9 cellular contexts compared by ENCODE assay signal in the genomic region with DNA sequence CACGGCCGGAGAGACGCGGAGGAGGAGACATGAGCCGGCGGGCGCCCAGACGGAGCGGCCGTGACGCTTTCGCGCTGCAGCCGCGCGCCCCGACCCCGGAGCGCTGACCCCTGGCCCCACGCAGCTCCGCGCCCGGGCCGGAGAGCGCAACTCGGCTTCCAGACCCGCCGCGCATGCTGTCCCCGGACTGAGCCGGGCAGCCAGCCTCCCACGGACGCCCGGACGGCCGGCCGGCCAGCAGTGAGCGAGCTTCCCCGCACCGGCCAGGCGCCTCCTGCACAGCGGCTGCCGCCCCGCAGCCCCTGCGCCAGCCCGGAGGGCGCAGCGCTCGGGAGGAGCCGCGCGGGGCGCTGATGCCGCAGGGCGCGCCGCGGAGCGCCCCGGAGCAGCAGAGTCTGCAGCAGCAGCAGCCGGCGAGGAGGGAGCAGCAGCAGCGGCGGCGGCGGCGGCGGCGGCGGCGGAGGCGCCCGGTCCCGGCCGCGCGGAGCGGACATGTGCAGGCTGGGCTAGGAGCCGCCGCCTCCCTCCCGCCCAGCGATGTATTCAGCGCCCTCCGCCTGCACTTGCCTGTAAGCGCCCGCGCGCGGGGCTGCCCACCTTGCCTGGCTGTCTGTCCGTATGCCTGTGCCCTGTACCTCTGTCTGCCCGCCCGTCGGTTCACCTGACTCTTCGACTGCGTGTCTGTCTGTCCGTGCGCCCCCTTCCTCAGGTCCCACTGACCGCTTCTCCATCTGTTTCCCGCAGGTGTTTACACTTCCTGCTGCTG. TPM values are rescaled to one million over a fixed set of nuclear protein-coding genes. Genes with fewer than 3 reads are reported as not detected.
DNase-seq lines count a peak whose midpoint lies in the region; ATAC-seq, FAIRE-seq and TF ChIP-seq lines count a peak whose summit lies in the region.
"Had no signal": no experiment of that assay in that cellular context is flagged by ENCODE, and none has a peak within 500 bp of the region (broad histone marks: within the 10 kb centered on the region; RNA-seq: fewer than 3 reads in every experiment).

No MANE protein-coding gene starts in this region.

- H3K27ac ChIP-seq in CD4-positive, CD25-positive, alpha-beta regulatory T cell (ENCODE audit: insufficient read depth, low read length, poor library complexity, severe bottlenecking): no peak overlapping the region

- peaks cover 26% of the 10 kb centered on the region for H3K4me1 ChIP-seq in CD4-positive, CD25-positive, alpha-beta regulatory T cell (ENCODE audit: control insufficient read depth, insufficient read depth, low read length, poor library complexity, severe bottlenecking)

- intact Hi-C loops in Right ventricle myocardium inferior (cut with DNase I): loop anchor here (1.0 to 10.0 kb wide), 5 partner anchors 65 to 645 kb away; no protein-coding TSS in a partner anchor

- peaks cover 0 to 22% (median 2%) of the 10 kb centered on the region in 4 donors for H3K4me1 Mint-ChIP-seq in CD4-positive, CD25-positive, alpha-beta regulatory T cell
- H3K4me1 Mint-ChIP-seq in activated T-cell treated with anti-CD3 and anti-CD28 coated beads, Interleukin-2, amount 50 U/mL, for 4 hours (ENCODE audit: low read depth): peaks cover 12% of the 10 kb centered on the region
- peaks cover 9% of the 10 kb centered on the region for H3K4me1 Mint-ChIP-seq in progenitor cell of endocrine pancreas (ENCODE audit: low read depth)

- peak in 2 of 3 donors; percentile 24 to 45 for DNase-seq in CD4-positive, CD25-positive, alpha-beta regulatory T cell
- peak; percentile 37 for DNase-seq in GM19239 (ENCODE audit: insufficient read length, low spot score)
- no peak for DNase-seq in Jurkat, Clone E6-1 (ENCODE audit: low read depth, low spot score)
- no peak for DNase-seq in activated T-cell treated with anti-CD3 and anti-CD28 coated beads, Interleukin-2, amount 50 U/mL, for 4 hours
- peak; percentile 79 for DNase-seq in Right ventricle myocardium inferior (ENCODE audit: missing footprints)
- no peak for DNase-seq in progenitor cell of endocrine pancreas (ENCODE audit: low spot score, unreplicated experiment)
- no peak for DNase-seq in HK-2 (ENCODE audit: unreplicated experiment)
- no peak for DNase-seq in G401 (ENCODE audit: low spot score)

- peaks cover 30% of the 10 kb centered on the region for H3K27me3 Mint-ChIP-seq in CD4-positive, CD25-positive, alpha-beta regulatory T cell
- peaks cover 19% of the 10 kb centered on the region for H3K27me3 Mint-ChIP-seq in activated T-cell treated with anti-CD3 and anti-CD28 coated beads, Interleukin-2, amount 50 U/mL, for 4 hours (ENCODE audit: low read depth)
- peaks cover 29% of the 10 kb centered on the region for H3K27me3 Mint-ChIP-seq in progenitor cell of endocrine pancreas

- H3K4me3 Mint-ChIP-seq in CD4-positive, CD25-positive, alpha-beta regulatory T cell: peak overlapping the region; percentile 64 to 87 (median 84)
- H3K4me3 Mint-ChIP-seq in activated T-cell treated with anti-CD3 and anti-CD28 coated beads, Interleukin-2, amount 50 U/mL, for 4 hours: peak overlapping the region; percentile 77
- H3K4me3 Mint-ChIP-seq in progenitor cell of endocrine pancreas (ENCODE audit: low read depth): peak overlapping the region; percentile 76

- no peak overlapping the region for H3K4me3 ChIP-seq in CD4-positive, CD25-positive, alpha-beta regulatory T cell (ENCODE audit: low read depth, low read length)
- peak overlapping the region; percentile 44; the same call in 1 of the 2 replicates for H3K4me3 ChIP-seq in Jurkat, Clone E6-1 (ENCODE audit: low read length)

- in situ Hi-C loops in G401 (cut with HindIII; ENCODE audit: low sequenced_read_pairs): no loop called here

- peaks cover 0 to 1% (median 0%) of the 10 kb centered on the region in 7 donors for H3K9me3 Mint-ChIP-seq in CD4-positive, CD25-positive, alpha-beta regulatory T cell
- H3K9me3 Mint-ChIP-seq in activated T-cell treated with anti-CD3 and anti-CD28 coated beads, Interleukin-2, amount 50 U/mL, for 4 hours: no peaks in the 10 kb centered on the region
- H3K9me3 Mint-ChIP-seq in progenitor cell of endocrine pancreas (ENCODE audit: low read depth): no peaks in the 10 kb centered on the region

- no peaks in the 10 kb centered on the region for H3K36me3 Mint-ChIP-seq in CD4-positive, CD25-positive, alpha-beta regulatory T cell
- H3K36me3 Mint-ChIP-seq in activated T-cell treated with anti-CD3 and anti-CD28 coated beads, Interleukin-2, amount 50 U/mL, for 4 hours (ENCODE audit: insufficient read depth): no peaks in the 10 kb centered on the region
- H3K36me3 Mint-ChIP-seq in progenitor cell of endocrine pancreas (ENCODE audit: insufficient read depth): no peaks in the 10 kb centered on the region

- peak; percentile 26 to 32 for ATAC-seq in CD4-positive, CD25-positive, alpha-beta regulatory T cell (ENCODE audit: low read depth in 2 of 2)
- peak; percentile 57 to 60 for ATAC-seq in activated T-cell treated with anti-CD3 and anti-CD28 coated beads, Interleukin-2, amount 50 U/mL, for 4 hours
- peak; percentile 34 for ATAC-seq in Right ventricle myocardium inferior

- TF ChIP-seq CTCF in progenitor cell of endocrine pancreas (IDR thresholded peaks at IDR 0.05; ENCODE audit: unreplicated experiment): peak; percentile 23

- H3K27ac Mint-ChIP-seq in CD4-positive, CD25-positive, alpha-beta regulatory T cell: peak overlapping the region in 1 of 3 donors; percentile 91
- H3K27ac Mint-ChIP-seq in progenitor cell of endocrine pancreas: peak overlapping the region; percentile 88

- no peak for FAIRE-seq in GM19239 (lab: Jason Lieb, UNC)
- FAIRE-seq: islet of Langerhans had no signal

- H3K9me3 ChIP-seq in CD4-positive, CD25-positive, alpha-beta regulatory T cell (ENCODE audit: control insufficient read depth in 2 of 2, low read length in 2 of 2): no peaks in the 10 kb centered on the region

- H3K36me3 ChIP-seq in CD4-positive, CD25-positive, alpha-beta regulatory T cell (ENCODE audit: control insufficient read depth, insufficient read depth, low read length): no peaks in the 10 kb centered on the region

- H3K27me3 ChIP-seq in CD4-positive, CD25-positive, alpha-beta regulatory T cell (ENCODE audit: control insufficient read depth, insufficient read depth, low read length): no peaks in the 10 kb centered on the region

RNA-seq across cellular contexts. Expression of a gene that starts 0.4 kb away (rescaled TPM):
- total RNA-seq in CD4-positive, CD25-positive, alpha-beta regulatory T cell: 0.57 TPM
- under 1 TPM in 1 of 4 donors, not detected in 3; 0.18 TPM for polyA plus RNA-seq in CD4-positive, CD25-positive, alpha-beta regulatory T cell
- not detected for polyA plus RNA-seq in Jurkat, Clone E6-1 (2012; ENCODE audit: insufficient read depth, insufficient read length)
- total RNA-seq in activated T-cell treated with anti-CD3 and anti-CD28 coated beads, Interleukin-2, amount 50 U/mL, for 4 hours: 1 to 10 TPM in 2 of 3 donors, under 1 TPM in 1; 0.37 to 1.3 (median 1.0) TPM
- total RNA-seq in Right ventricle myocardium inferior: 10.1 TPM
- 2.3 and 2.6 TPM in 2 replicates for total RNA-seq in progenitor cell of endocrine pancreas
- 1.5 and 2.4 TPM in 2 replicates for total RNA-seq in G401 (2014; rRNA removed; shearing (Covaris generic))

RNA-seq across cellular contexts. Expression of a gene that starts 32.2 kb away (rescaled TPM):
- 813 TPM for total RNA-seq in CD4-positive, CD25-positive, alpha-beta regulatory T cell
- 100 to 1,000 TPM; 624 to 811 (median 766) TPM for polyA plus RNA-seq in CD4-positive, CD25-positive, alpha-beta regulatory T cell
- polyA plus RNA-seq in Jurkat, Clone E6-1 (2012; ENCODE audit: insufficient read depth, insufficient read length): 2,754 TPM
- 1,000 to 10,000 TPM; 4,555 to 4,927 (median 4,895) TPM for total RNA-seq in activated T-cell treated with anti-CD3 and anti-CD28 coated beads, Interleukin-2, amount 50 U/mL, for 4 hours
- total RNA-seq in Right ventricle myocardium inferior: 365 TPM
- total RNA-seq in progenitor cell of endocrine pancreas: 1,367 and 1,453 TPM in 2 replicates
- 2,570 and 3,194 TPM in 2 replicates for total RNA-seq in G401 (2014; rRNA removed; shearing (Covaris generic))

Comparison
In these comparisons a context has a peak if more than half of its experiments do, and no peak if none do; other contexts are left out.
1. DNase-seq: peak in CD4-positive, CD25-positive, alpha-beta regulatory T cell (2 of 3), GM19239 (single experiment) and Right ventricle myocardium inferior (single experiment); none in Jurkat, Clone E6-1 (single experiment), activated T-cell treated with anti-CD3 and anti-CD28 coated beads, Interleukin-2, amount 50 U/mL, for 4 hours (single experiment), progenitor cell of endocrine pancreas (single experiment), HK-2 (single experiment) and G401 (single experiment).
2. Peak in every context shown above with its lines, with median percentiles within 50 percentile points of each other: ATAC-seq and H3K4me3 Mint-ChIP-seq.